In genomic region chr7:96327429-96327828, GRCh38 we compare ENCODE assay signal across 14 cellular contexts. TPM values are rescaled to one million over a fixed set of nuclear protein-coding genes. Genes with fewer than 3 reads are reported as not detected.
A peak's percentile ranks its signal among the peaks of the same experiment; 100 is the strongest.
DNase-seq lines count a peak whose midpoint lies in the region; ATAC-seq, FAIRE-seq and TF ChIP-seq lines count a peak whose summit lies in the region.
"Had no signal": no experiment of that assay in that cellular context is flagged by ENCODE, and none has a peak within 500 bp of the region (broad histone marks: within the 10 kb centered on the region; RNA-seq: fewer than 3 reads in every experiment).

No MANE protein-coding gene starts in this region.

- ATAC-seq in naive thymus-derived CD8-positive, alpha-beta T cell, result no peak
- ATAC-seq in HG03039 (IDR thresholded peaks at IDR 0.05; ENCODE audit: unreplicated experiment) (no peak), GM21528 (IDR thresholded peaks at IDR 0.05; ENCODE audit: low FRiP score, unreplicated experiment) (no peak)

- DNase-seq in NCI-H1436 treated with DMSO at 0.1 percent for 48 hours (lab: John Stamatoyannopoulos, UW) (peak; percentile 39), NCI-H1436 (lab: John Stamatoyannopoulos, UW) (no peak), NCI-H345 (lab: John Stamatoyannopoulos, UW) (peak; percentile 83), bronchial epithelial cell (ENCODE audit: low read depth) (peak; percentile 79), stomach (peak; percentile 92)
- no peak for DNase-seq in naive thymus-derived CD8-positive, alpha-beta T cell
- DNase-seq: activated CD4-positive, alpha-beta T cell treated with anti-CD3 and anti-CD28 coated beads, Interleukin-2, amount 10 ng/mL, durations not matched to agents 24 days and 14 days; cerebellar nuclear complex; NCI-H1417 treated with DMSO at 0.1 percent for 48 hours; stimulated activated naive CD4-positive, alpha-beta T cell had no signal

- H3K36me3 Mint-ChIP-seq in naive thymus-derived CD8-positive, alpha-beta T cell, result no peaks in the 10 kb centered on the region

- peaks cover 0 to 28% (median 8%) of the 10 kb centered on the region in 4 donors for H3K4me1 ChIP-seq in stomach

- POLR2A ChIA-PET in naive thymus-derived CD8-positive, alpha-beta T cell (lab: Charles Lee), result no interaction called here

- no peak overlapping the region for H3K4me3 ChIP-seq in bronchial epithelial cell (ENCODE audit: low read depth, low read length)
- no peak overlapping the region for H3K4me3 ChIP-seq in stomach

- H3K9me3 Mint-ChIP-seq in naive thymus-derived CD8-positive, alpha-beta T cell, result peaks cover 0 to 3% (median 0%) of the 10 kb centered on the region in 9 donors

- TF ChIP-seq CTCF in bronchial epithelial cell (IDR thresholded peaks at IDR 0.05; ENCODE audit: insufficient read depth, low read length, severe bottlenecking), result no peak
- TF ChIP-seq CTCF in stomach (IDR thresholded peaks at IDR 0.05), result no peak

- peak overlapping the region in 4 of 5 donors; percentile 19 to 65 (median 32) for H3K27ac ChIP-seq in stomach
- H3K27ac ChIP-seq: 22Rv1 had no signal

- peaks cover 0 to 7% (median 1%) of the 10 kb centered on the region in 4 donors for H3K4me1 Mint-ChIP-seq in naive thymus-derived CD8-positive, alpha-beta T cell

- H3K27ac Mint-ChIP-seq in naive thymus-derived CD8-positive, alpha-beta T cell, result no peak overlapping the region
- H3K27ac Mint-ChIP-seq: activated CD4-positive, alpha-beta T cell treated with anti-CD3 and anti-CD28 coated beads, Interleukin-2, amount 10 ng/mL, durations not matched to agents 24 days and 14 days had no signal

- H3K9me3 ChIP-seq in stomach, result no peaks in the 10 kb centered on the region

- 22 to 51% (median 38%) methylated on average over 3 of the region's 3 CpGs for WGBS in stomach, 5 donors

- H3K4me3 Mint-ChIP-seq in naive thymus-derived CD8-positive, alpha-beta T cell, result no peak overlapping the region
- H3K4me3 Mint-ChIP-seq: activated CD4-positive, alpha-beta T cell treated with anti-CD3 and anti-CD28 coated beads, Interleukin-2, amount 10 ng/mL, durations not matched to agents 24 days and 14 days had no signal

- no peak for TF ChIP-seq POLR2A in stomach (IDR thresholded peaks at IDR 0.05)

- H3K27me3 ChIP-seq in bronchial epithelial cell (ENCODE audit: control insufficient read depth, insufficient read depth, low read length) (no peaks in the 10 kb centered on the region), stomach (no peaks in the 10 kb centered on the region)

- no peak for TF ChIP-seq EP300 in stomach (IDR thresholded peaks at IDR 0.05)

- H3K27me3 Mint-ChIP-seq in naive thymus-derived CD8-positive, alpha-beta T cell, result no peaks in the 10 kb centered on the region

- intact Hi-C loops in stomach (cut with DNase I; ENCODE audit: low total_unique reads), result no loop called here

- no peaks in the 10 kb centered on the region for H3K36me3 ChIP-seq in bronchial epithelial cell (ENCODE audit: control insufficient read depth, insufficient read depth, low read length)
- no peaks in the 10 kb centered on the region for H3K36me3 ChIP-seq in stomach

- FAIRE-seq in bronchial epithelial cell (lab: Jason Lieb, UNC), result no peak
- FAIRE-seq: islet of Langerhans had no signal

RNA-seq across cellular contexts. Expression of gene SLC25A13, which starts 5.5 kb away (rescaled TPM):
- total RNA-seq in bronchial epithelial cell (14.6 and 16.6 TPM in 2 replicates), stomach (10 to 100 TPM in 4 of 5 donors, 1 to 10 TPM in 1; 4.1 to 72.0 (median 47.1) TPM)
- 10 to 100 TPM in 1 of 3 donors, 1 to 10 TPM in 2; 7.1 to 11.9 (median 9.4) TPM for polyA plus RNA-seq in stomach
- total RNA-seq in naive thymus-derived CD8-positive, alpha-beta T cell, result 10 to 100 TPM in 1 of 2 experiments, 1 to 10 TPM in 1; 8.2 to 12.1 TPM
- polyA plus RNA-seq in naive thymus-derived CD8-positive, alpha-beta T cell, result 1 to 10 TPM; 3.1 to 5.8 (median 3.6) TPM

Comparison
In these comparisons a context has a peak if more than half of its experiments do, and no peak if none do; other contexts are left out.
1. DNase-seq: peak in NCI-H1436 treated with DMSO at 0.1 percent for 48 hours (single experiment), NCI-H345 (single experiment), bronchial epithelial cell (single experiment) and stomach (single experiment); none in NCI-H1436 (single experiment) and naive thymus-derived CD8-positive, alpha-beta T cell (0 of 10).